17 cellular contexts compared by ENCODE assay signal in the genomic region with DNA sequence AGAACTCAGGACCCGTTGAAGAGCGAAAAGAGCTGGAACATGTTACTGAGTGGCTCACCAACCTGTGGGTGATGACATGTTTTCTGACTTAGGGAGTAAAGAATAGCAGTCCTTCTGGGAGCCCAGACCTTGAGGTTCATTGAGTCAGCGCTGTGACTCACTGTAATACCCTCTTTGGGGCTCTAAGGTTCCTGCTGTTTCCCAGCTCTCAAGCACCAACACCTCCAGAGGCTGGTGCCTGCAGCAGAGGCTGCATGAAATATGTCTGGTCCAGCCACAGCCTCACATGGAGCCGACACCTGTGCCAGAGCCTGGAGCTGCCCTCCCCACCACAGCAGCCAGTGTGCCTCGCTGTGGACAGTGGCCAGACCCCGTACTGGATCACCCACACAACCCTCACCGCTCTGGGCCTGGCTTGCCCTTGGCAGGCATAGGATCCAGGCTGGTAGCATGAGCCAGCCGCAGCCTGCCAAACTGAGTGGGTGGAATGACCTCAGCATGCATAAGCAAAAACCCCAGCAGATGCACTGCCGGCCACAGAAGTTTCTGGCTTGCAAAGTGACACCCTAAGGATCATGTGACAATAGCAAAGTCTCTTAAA.
A peak's percentile ranks its signal among the peaks of the same experiment; 100 is the strongest.
DNase-seq lines count a peak whose midpoint lies in the region; ATAC-seq and TF ChIP-seq lines count a peak whose summit lies in the region.
"Had no signal": no experiment of that assay in that cellular context is flagged by ENCODE, and none has a peak within 500 bp of the region (broad histone marks: within the 10 kb centered on the region; RNA-seq: fewer than 3 reads in every experiment).

No MANE protein-coding gene starts in this region.

- H4K20me1 ChIP-seq in hepatocyte (ENCODE audit: insufficient read depth, poor library complexity, severe bottlenecking) = no peaks in the 10 kb centered on the region

- H3K27me3 ChIP-seq in RWPE2 (ENCODE audit: insufficient read depth, poor library complexity, severe bottlenecking) = no peaks in the 10 kb centered on the region
- no peaks in the 10 kb centered on the region for H3K27me3 ChIP-seq in hepatocyte

- H3K4me3 Mint-ChIP-seq in stimulated activated naive CD8-positive, alpha-beta T cell treated with anti-CD3 and anti-CD28 coated beads, Interleukin-15, amount 100 ng/mL, for 72 hours = no peak overlapping the region
- H3K4me3 Mint-ChIP-seq: activated CD4-positive, alpha-beta memory T cell treated with anti-CD3 and anti-CD28 coated beads for 36 hours; effector memory CD8-positive, alpha-beta T cell; nephron had no signal

- 87% methylated on average over 9 of the region's 9 CpGs for WGBS in hepatocyte (ENCODE audit: low lambda C conversion rate, missing lambda C conversion rate)

- no peak overlapping the region for H3K27ac Mint-ChIP-seq in stimulated activated naive CD8-positive, alpha-beta T cell treated with anti-CD3 and anti-CD28 coated beads, Interleukin-15, amount 100 ng/mL, for 72 hours
- H3K27ac Mint-ChIP-seq: activated CD4-positive, alpha-beta memory T cell treated with anti-CD3 and anti-CD28 coated beads for 36 hours; effector memory CD8-positive, alpha-beta T cell; nephron had no signal

- H3K9me3 Mint-ChIP-seq in stimulated activated naive CD8-positive, alpha-beta T cell treated with anti-CD3 and anti-CD28 coated beads, Interleukin-15, amount 100 ng/mL, for 72 hours = peaks cover 16 to 30% of the 10 kb centered on the region in 2 donors
- H3K9me3 Mint-ChIP-seq: activated CD4-positive, alpha-beta memory T cell treated with anti-CD3 and anti-CD28 coated beads for 36 hours had no signal

- DNase-seq in stimulated activated naive CD8-positive, alpha-beta T cell treated with anti-CD3 and anti-CD28 coated beads, Interleukin-15, Interleukin-2, amounts not matched to agents 100 U/mL and 50 U/mL, for 24 hours = no peak
- no peak for DNase-seq in stimulated activated naive CD8-positive, alpha-beta T cell treated with anti-CD3 and anti-CD28 coated beads, Interleukin-15, amount 100 ng/mL, for 72 hours
- DNase-seq in RWPE2 (ENCODE audit: low spot score) (peak; percentile 75), foreskin fibroblast (peak; percentile 16 to 41), NCI-H345 (lab: John Stamatoyannopoulos, UW) (no peak), GF-D8 (lab: John Stamatoyannopoulos, UW) (no peak), hepatocyte (ENCODE audit: low spot score) (no peak)
- DNase-seq: activated CD4-positive, alpha-beta memory T cell treated with anti-CD3 and anti-CD28 coated beads for 36 hours; activated T-cell treated with anti-CD3 and anti-CD28 coated beads, Interleukin-2, amount 50 U/mL, for 48 hours; effector memory CD8-positive, alpha-beta T cell; Karpas-422; NCI-H187; NCI-H524 treated with DMSO at 0.1 percent for 48 hours; stimulated activated CD4-positive, alpha-beta T cell treated with anti-CD3 and anti-CD28 coated beads, Interleukin-1b, Interleukin-23, amount 100 ng/mL, for 48 hours had no signal

- H3K4me1 Mint-ChIP-seq in stimulated activated naive CD8-positive, alpha-beta T cell treated with anti-CD3 and anti-CD28 coated beads, Interleukin-15, amount 100 ng/mL, for 72 hours = no peaks in the 10 kb centered on the region

- no peaks in the 10 kb centered on the region; the same call in 1 of the 2 replicates for H3K36me3 ChIP-seq in RWPE2 (ENCODE audit: low read depth)
- no peaks in the 10 kb centered on the region for H3K36me3 ChIP-seq in hepatocyte (replicated peaks; ENCODE audit: insufficient read depth, low read depth)

- no peaks in the 10 kb centered on the region for H3K9me3 ChIP-seq in RWPE2 (ENCODE audit: severe bottlenecking)
- no peaks in the 10 kb centered on the region for H3K9me3 ChIP-seq in hepatocyte (ENCODE audit: low read depth)

- H3K4me2 ChIP-seq in hepatocyte = no peak overlapping the region

- ATAC-seq in stimulated activated naive CD8-positive, alpha-beta T cell treated with anti-CD3 and anti-CD28 coated beads, Interleukin-15, Interleukin-2, amounts not matched to agents 100 U/mL and 50 U/mL, for 24 hours = peak; percentile 9
- ATAC-seq in stimulated activated naive CD8-positive, alpha-beta T cell treated with anti-CD3 and anti-CD28 coated beads, Interleukin-15, amount 100 ng/mL, for 72 hours = no peak
- ATAC-seq in RWPE2 (ENCODE audit: low read depth) (peak; percentile 98), HG03025 (IDR thresholded peaks at IDR 0.05; ENCODE audit: low FRiP score, unreplicated experiment) (no peak)
- ATAC-seq: effector memory CD8-positive, alpha-beta T cell; Panc1 had no signal

- H3K27me3 Mint-ChIP-seq in stimulated activated naive CD8-positive, alpha-beta T cell treated with anti-CD3 and anti-CD28 coated beads, Interleukin-15, amount 100 ng/mL, for 72 hours = no peaks in the 10 kb centered on the region
- H3K27me3 Mint-ChIP-seq: activated CD4-positive, alpha-beta memory T cell treated with anti-CD3 and anti-CD28 coated beads for 36 hours; effector memory CD8-positive, alpha-beta T cell had no signal

- H3K4me1 ChIP-seq in RWPE2 (ENCODE audit: insufficient read depth, poor library complexity, severe bottlenecking) = peaks cover 12% of the 10 kb centered on the region
- H3K4me1 ChIP-seq in hepatocyte (ENCODE audit: insufficient read depth) = no peaks in the 10 kb centered on the region

- no peaks in the 10 kb centered on the region for H3K9me2 ChIP-seq in hepatocyte (replicated peaks; ENCODE audit: insufficient read depth)

- H2AFZ ChIP-seq in hepatocyte = no peak overlapping the region

- H3K4me3 ChIP-seq in RWPE2 (ENCODE audit: severe bottlenecking) (no peak overlapping the region), foreskin fibroblast (ENCODE audit: low read depth in 1 of 2, low read length in 2 of 2) (no peak overlapping the region), hepatocyte (no peak overlapping the region)

- H3K79me2 ChIP-seq in hepatocyte = no peaks in the 10 kb centered on the region

- H3K27ac ChIP-seq in RWPE2 (ENCODE audit: poor library complexity, severe bottlenecking) (peak overlapping the region; percentile 0), hepatocyte (no peak overlapping the region)

- TF ChIP-seq CTCF in RWPE2 (IDR thresholded peaks at IDR 0.05; ENCODE audit: poor library complexity, severe bottlenecking) (no peak), foreskin fibroblast (IDR thresholded peaks at IDR 0.05; ENCODE audit: low read depth, low read length) (no peak), hepatocyte (IDR thresholded peaks at IDR 0.05; ENCODE audit: poor library complexity) (no peak)

Comparison
In these comparisons a context has a peak if more than half of its experiments do, and no peak if none do; other contexts are left out.
1. ATAC-seq: peak in stimulated activated naive CD8-positive, alpha-beta T cell treated with anti-CD3 and anti-CD28 coated beads, Interleukin-15, Interleukin-2, amounts not matched to agents 100 U/mL and 50 U/mL, for 24 hours (single experiment) and RWPE2 (single experiment); none in stimulated activated naive CD8-positive, alpha-beta T cell treated with anti-CD3 and anti-CD28 coated beads, Interleukin-15, amount 100 ng/mL, for 72 hours (single experiment) and HG03025 (single experiment).
2. DNase-seq: peak in RWPE2 (single experiment) and foreskin fibroblast (2 of 2); none in stimulated activated naive CD8-positive, alpha-beta T cell treated with anti-CD3 and anti-CD28 coated beads, Interleukin-15, Interleukin-2, amounts not matched to agents 100 U/mL and 50 U/mL, for 24 hours (single experiment), stimulated activated naive CD8-positive, alpha-beta T cell treated with anti-CD3 and anti-CD28 coated beads, Interleukin-15, amount 100 ng/mL, for 72 hours (0 of 2), NCI-H345 (single experiment), GF-D8 (single experiment) and hepatocyte (single experiment).